Comparison of ENCODE assay signal across 1 cellular context in the genomic region with DNA sequence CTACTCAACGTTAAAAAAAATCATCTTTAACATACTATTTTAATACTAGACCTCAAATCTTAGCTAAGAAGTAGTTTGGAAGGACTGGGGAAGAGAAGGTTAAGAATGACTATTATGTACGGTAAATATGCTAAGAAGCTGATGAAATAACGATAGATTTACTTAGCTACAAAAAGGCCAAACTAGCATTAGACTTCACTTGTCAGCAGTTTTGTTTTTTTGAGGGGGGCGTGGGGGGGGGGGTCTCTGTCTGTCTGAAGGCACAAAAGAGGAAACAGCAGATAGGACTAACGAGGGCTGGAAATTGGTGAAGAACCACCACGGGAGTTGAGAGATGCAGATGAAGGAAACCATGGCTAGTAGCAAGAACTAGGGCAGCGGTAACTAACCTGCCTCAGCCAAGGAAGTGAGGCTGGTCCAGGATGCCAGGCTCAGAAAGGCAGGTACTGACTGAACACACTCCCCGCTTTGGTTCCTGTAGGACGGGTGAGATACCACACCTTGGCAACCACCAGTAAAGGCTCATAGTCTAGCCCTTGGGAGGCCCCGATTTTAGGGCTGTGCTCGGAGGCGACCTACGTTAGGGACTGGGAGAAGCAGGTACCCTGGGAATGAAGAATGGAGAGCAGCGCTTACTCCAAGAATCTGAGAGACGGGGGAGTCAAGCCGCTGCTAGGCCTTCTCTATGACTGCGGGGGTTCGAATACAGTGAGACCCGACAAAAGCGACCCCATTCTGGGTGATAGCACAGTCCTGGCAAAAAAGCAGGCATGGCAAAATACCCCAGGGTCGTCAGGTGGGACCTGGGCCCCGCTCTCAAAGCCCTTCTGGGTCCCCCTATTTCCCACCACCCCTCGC.
TF ChIP-seq lines count a peak whose summit lies in the region.

No MANE protein-coding gene starts in this region.

TF ChIP-seq in HepG2, 621 proteins besides CTCF, POLR2A, EP300 and RAD21 (continued from another document and continues in another):
- TF ChIP-seq ATF3 (CRISPR knock-in tag; IDR thresholded peaks at IDR 0.05) (peak; percentile 40; the same call in 1 of the 2 replicates), CSRNP2 (CRISPR knock-in tag; conservative IDR thresholded peaks at IDR 0.05; ENCODE audit: low read depth) (no peak), BORCS8-MEF2B (CRISPR knock-in tag; IDR thresholded peaks at IDR 0.05) (no peak), MIER2 (CRISPR knock-in tag; IDR thresholded peaks at IDR 0.05) (no peak), CBFB (CRISPR knock-in tag; IDR thresholded peaks at IDR 0.05) (no peak), ZFAT (CRISPR knock-in tag; conservative IDR thresholded peaks at IDR 0.05) (no peak), ZNF75D (CRISPR knock-in tag; IDR thresholded peaks at IDR 0.05; ENCODE audit: borderline replicate concordance) (0 out of 2 replicates have a peak, but pooled peaks have one; percentile 16), MAFK (conservative IDR thresholded peaks at IDR 0.05 in 1 of 2, IDR thresholded peaks at IDR 0.05 in 1 of 2; ENCODE audit: low read length in 2 of 2) (peak; percentile 42 to 62; a peak in 3 of 4 replicates), ZMYM3 (CRISPR knock-in tag; IDR thresholded peaks at IDR 0.05) (peak; percentile 59; the same call in 1 of the 2 replicates), ZNF691 (CRISPR knock-in tag; IDR thresholded peaks at IDR 0.05; ENCODE audit: borderline replicate concordance, low read depth) (no peak; the same call in 1 of the 2 replicates), ZSCAN21 (CRISPR knock-in tag; IDR thresholded peaks at IDR 0.05; ENCODE audit: borderline replicate concordance) (no peak), MAFF (IDR thresholded peaks at IDR 0.05; ENCODE audit: low read depth, low read length) (peak; percentile 47; the same call in 1 of the 2 replicates), YEATS4 (CRISPR knock-in tag; IDR thresholded peaks at IDR 0.05; ENCODE audit: borderline replicate concordance) (no peak), CREM (IDR thresholded peaks at IDR 0.05) (no peak), CREM (CRISPR knock-in tag; IDR thresholded peaks at IDR 0.05) (no peak), HINFP (CRISPR knock-in tag; IDR thresholded peaks at IDR 0.05; ENCODE audit: low read depth) (peak; percentile 12; the same call in 1 of the 2 replicates), GPBP1L1 (CRISPR knock-in tag; IDR thresholded peaks at IDR 0.05) (no peak), ZNF225 (CRISPR knock-in tag; IDR thresholded peaks at IDR 0.05) (0 out of 2 replicates have a peak, but pooled peaks have one; percentile 29), RNF2 (conservative IDR thresholded peaks at IDR 0.05; ENCODE audit: low read depth) (no peak), SPEN (CRISPR knock-in tag; IDR thresholded peaks at IDR 0.05; ENCODE audit: low read depth) (no peak), ZNF572 (CRISPR knock-in tag; IDR thresholded peaks at IDR 0.05) (no peak), ZNF773 (CRISPR knock-in tag; IDR thresholded peaks at IDR 0.05; ENCODE audit: borderline replicate concordance) (0 out of 2 replicates have a peak, but pooled peaks have one; percentile 86), ZNF891 (CRISPR knock-in tag; IDR thresholded peaks at IDR 0.05) (peak; percentile 77), ONECUT2 (CRISPR knock-in tag; IDR thresholded peaks at IDR 0.05) (peak; percentile 31; the same call in 1 of the 2 replicates), ZNF678 (CRISPR knock-in tag; IDR thresholded peaks at IDR 0.05) (0 out of 2 replicates have a peak, but pooled peaks have one; percentile 53), ZNF576 (CRISPR knock-in tag; IDR thresholded peaks at IDR 0.05) (no peak), ZNF737 (CRISPR knock-in tag; IDR thresholded peaks at IDR 0.05; ENCODE audit: borderline replicate concordance) (no peak), ZNF775 (CRISPR knock-in tag; IDR thresholded peaks at IDR 0.05; ENCODE audit: borderline replicate concordance) (0 out of 2 replicates have a peak, but pooled peaks have one; percentile 45), ZC3H4 (CRISPR knock-in tag; IDR thresholded peaks at IDR 0.05; ENCODE audit: borderline replicate concordance) (peak; percentile 92), ZNF629 (CRISPR knock-in tag; conservative IDR thresholded peaks at IDR 0.05) (no peak), TOE1 (CRISPR knock-in tag; IDR thresholded peaks at IDR 0.05) (no peak; the same call in 1 of the 2 replicates), IRX3 (CRISPR knock-in tag; IDR thresholded peaks at IDR 0.05; ENCODE audit: borderline replicate concordance, low read depth) (peak; percentile 22; the same call in 1 of the 2 replicates), U2AF2 (IDR thresholded peaks at IDR 0.05; ENCODE audit: low read depth, low read length) (no peak), ARHGAP35 (CRISPR knock-in tag; IDR thresholded peaks at IDR 0.05; ENCODE audit: borderline replicate concordance) (0 out of 2 replicates have a peak, but pooled peaks have one; percentile 66), SOX5 (CRISPR knock-in tag; IDR thresholded peaks at IDR 0.05; ENCODE audit: borderline replicate concordance) (peak; percentile 27; the same call in 1 of the 2 replicates), FOXO1 (CRISPR knock-in tag; IDR thresholded peaks at IDR 0.05) (no peak; the same call in 1 of the 2 replicates), ARID2 (CRISPR knock-in tag; IDR thresholded peaks at IDR 0.05; ENCODE audit: borderline replicate concordance) (peak; percentile 93)
- TF ChIP-seq, protein P1, sequence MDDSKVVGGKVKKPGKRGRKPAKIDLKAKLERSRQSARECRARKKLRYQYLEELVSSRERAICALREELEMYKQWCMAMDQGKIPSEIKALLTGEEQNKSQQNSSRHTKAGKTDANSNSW (CRISPR knock-in tag; IDR thresholded peaks at IDR 0.05; ENCODE audit: borderline replicate concordance): no peak
- TF ChIP-seq, protein P2, sequence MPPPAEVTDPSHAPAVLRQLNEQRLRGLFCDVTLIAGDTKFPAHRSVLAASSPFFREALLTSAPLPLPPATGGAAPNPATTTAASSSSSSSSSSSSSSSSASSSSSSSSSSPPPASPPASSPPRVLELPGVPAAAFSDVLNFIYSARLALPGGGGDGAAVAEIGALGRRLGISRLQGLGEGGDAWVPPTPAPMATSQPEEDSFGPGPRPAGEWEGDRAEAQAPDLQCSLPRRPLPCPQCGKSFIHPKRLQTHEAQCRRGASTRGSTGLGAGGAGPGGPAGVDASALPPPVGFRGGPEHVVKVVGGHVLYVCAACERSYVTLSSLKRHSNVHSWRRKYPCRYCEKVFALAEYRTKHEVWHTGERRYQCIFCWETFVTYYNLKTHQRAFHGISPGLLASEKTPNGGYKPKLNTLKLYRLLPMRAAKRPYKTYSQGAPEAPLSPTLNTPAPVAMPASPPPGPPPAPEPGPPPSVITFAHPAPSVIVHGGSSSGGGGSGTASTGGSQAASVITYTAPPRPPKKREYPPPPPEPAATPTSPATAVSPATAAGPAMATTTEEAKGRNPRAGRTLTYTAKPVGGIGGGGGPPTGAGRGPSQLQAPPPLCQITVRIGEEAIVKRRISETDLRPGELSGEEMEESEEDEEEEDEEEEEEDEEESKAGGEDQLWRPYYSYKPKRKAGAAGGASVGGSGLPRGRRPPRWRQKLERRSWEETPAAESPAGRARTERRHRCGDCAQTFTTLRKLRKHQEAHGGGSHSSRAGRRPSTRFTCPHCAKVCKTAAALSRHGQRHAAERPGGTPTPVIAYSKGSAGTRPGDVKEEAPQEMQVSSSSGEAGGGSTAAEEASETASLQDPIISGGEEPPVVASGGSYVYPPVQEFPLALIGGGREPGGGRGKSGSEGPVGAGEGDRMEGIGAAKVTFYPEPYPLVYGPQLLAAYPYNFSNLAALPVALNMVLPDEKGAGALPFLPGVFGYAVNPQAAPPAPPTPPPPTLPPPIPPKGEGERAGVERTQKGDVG (CRISPR knock-in tag; IDR thresholded peaks at IDR 0.05; ENCODE audit: borderline replicate concordance): no peak
- TF ChIP-seq, protein P3, sequence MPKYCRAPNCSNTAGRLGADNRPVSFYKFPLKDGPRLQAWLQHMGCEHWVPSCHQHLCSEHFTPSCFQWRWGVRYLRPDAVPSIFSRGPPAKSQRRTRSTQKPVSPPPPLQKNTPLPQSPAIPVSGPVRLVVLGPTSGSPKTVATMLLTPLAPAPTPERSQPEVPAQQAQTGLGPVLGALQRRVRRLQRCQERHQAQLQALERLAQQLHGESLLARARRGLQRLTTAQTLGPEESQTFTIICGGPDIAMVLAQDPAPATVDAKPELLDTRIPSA (CRISPR knock-in tag; IDR thresholded peaks at IDR 0.05; ENCODE audit: borderline replicate concordance): no peak
- TF ChIP-seq, protein P4, sequence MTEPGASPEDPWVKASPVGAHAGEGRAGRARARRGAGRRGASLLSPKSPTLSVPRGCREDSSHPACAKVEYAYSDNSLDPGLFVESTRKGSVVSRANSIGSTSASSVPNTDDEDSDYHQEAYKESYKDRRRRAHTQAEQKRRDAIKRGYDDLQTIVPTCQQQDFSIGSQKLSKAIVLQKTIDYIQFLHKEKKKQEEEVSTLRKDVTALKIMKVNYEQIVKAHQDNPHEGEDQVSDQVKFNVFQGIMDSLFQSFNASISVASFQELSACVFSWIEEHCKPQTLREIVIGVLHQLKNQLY (CRISPR knock-in tag; IDR thresholded peaks at IDR 0.05): peak; percentile 49; the same call in 1 of the 2 replicates
- TF ChIP-seq, protein P5, sequence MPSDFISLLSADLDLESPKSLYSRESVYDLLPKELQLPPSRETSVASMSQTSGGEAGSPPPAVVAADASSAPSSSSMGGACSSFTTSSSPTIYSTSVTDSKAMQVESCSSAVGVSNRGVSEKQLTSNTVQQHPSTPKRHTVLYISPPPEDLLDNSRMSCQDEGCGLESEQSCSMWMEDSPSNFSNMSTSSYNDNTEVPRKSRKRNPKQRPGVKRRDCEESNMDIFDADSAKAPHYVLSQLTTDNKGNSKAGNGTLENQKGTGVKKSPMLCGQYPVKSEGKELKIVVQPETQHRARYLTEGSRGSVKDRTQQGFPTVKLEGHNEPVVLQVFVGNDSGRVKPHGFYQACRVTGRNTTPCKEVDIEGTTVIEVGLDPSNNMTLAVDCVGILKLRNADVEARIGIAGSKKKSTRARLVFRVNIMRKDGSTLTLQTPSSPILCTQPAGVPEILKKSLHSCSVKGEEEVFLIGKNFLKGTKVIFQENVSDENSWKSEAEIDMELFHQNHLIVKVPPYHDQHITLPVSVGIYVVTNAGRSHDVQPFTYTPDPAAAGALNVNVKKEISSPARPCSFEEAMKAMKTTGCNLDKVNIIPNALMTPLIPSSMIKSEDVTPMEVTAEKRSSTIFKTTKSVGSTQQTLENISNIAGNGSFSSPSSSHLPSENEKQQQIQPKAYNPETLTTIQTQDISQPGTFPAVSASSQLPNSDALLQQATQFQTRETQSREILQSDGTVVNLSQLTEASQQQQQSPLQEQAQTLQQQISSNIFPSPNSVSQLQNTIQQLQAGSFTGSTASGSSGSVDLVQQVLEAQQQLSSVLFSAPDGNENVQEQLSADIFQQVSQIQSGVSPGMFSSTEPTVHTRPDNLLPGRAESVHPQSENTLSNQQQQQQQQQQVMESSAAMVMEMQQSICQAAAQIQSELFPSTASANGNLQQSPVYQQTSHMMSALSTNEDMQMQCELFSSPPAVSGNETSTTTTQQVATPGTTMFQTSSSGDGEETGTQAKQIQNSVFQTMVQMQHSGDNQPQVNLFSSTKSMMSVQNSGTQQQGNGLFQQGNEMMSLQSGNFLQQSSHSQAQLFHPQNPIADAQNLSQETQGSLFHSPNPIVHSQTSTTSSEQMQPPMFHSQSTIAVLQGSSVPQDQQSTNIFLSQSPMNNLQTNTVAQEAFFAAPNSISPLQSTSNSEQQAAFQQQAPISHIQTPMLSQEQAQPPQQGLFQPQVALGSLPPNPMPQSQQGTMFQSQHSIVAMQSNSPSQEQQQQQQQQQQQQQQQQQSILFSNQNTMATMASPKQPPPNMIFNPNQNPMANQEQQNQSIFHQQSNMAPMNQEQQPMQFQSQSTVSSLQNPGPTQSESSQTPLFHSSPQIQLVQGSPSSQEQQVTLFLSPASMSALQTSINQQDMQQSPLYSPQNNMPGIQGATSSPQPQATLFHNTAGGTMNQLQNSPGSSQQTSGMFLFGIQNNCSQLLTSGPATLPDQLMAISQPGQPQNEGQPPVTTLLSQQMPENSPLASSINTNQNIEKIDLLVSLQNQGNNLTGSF (CRISPR knock-in tag; IDR thresholded peaks at IDR 0.05): peak; percentile 76; the same call in 1 of the 2 replicates
